In genomic region chr5:138331449-138332368, GRCh38 we compare ENCODE assay signal across 8 cellular contexts. TPM values are rescaled to one million over a fixed set of nuclear protein-coding genes. Genes with fewer than 3 reads are reported as not detected.
A peak's percentile ranks its signal among the peaks of the same experiment; 100 is the strongest.
DNase-seq lines count a peak whose midpoint lies in the region; ATAC-seq, FAIRE-seq and TF ChIP-seq lines count a peak whose summit lies in the region.

TSS of gene CDC25C (minus strand) at chr5:138331804. CDS start at chr5:138331180, 624 bp downstream.

- peak; percentile 75 for FAIRE-seq in keratinocyte (lab: Jason Lieb, UNC)

- no peaks in the 10 kb centered on the region for H3K9me1 ChIP-seq in keratinocyte (ENCODE audit: control insufficient read depth, extremely low read depth, insufficient read depth, low read length)

- no peaks in the 10 kb centered on the region for H3K36me3 ChIP-seq in keratinocyte (ENCODE audit: control insufficient read depth in 2 of 2, extremely low read depth in 1 of 2, insufficient read depth in 2 of 2, low read length in 2 of 2)

- peak within 1 kb of the TSS; percentile 40 to 92 (median 76) for H3K4me3 ChIP-seq in keratinocyte (ENCODE audit: control insufficient read depth in 2 of 3, extremely low read depth in 1 of 3, insufficient read depth in 2 of 3, low read depth in 1 of 3, low read length in 3 of 3)

- dilution Hi-C loops in keratinocyte (cut with MboI; ENCODE audit: extremely low pct_ligation_motif_present, low sequenced_read_pairs), result no loop called here

- peak within 1 kb of the TSS; percentile 86 for H3K27ac Mint-ChIP-seq in chondrocyte (ENCODE audit: unreplicated experiment)

- peaks cover 16% of the 10 kb centered on the region for H3K4me1 ChIP-seq in keratinocyte (ENCODE audit: control insufficient read depth, extremely low read depth, insufficient read depth, low read length)

- H3K4me3 Mint-ChIP-seq in chondrocyte (ENCODE audit: unreplicated experiment), result peak within 1 kb of the TSS; percentile 75

- H3K9me3 ChIP-seq in keratinocyte (ENCODE audit: control insufficient read depth, low read depth, low read length), result no peaks in the 10 kb centered on the region

- peak within 1 kb of the TSS; percentile 99 for H2AFZ ChIP-seq in keratinocyte (ENCODE audit: control insufficient read depth, low read length)

- H3K9ac ChIP-seq in keratinocyte (ENCODE audit: control insufficient read depth, extremely low read depth, insufficient read depth, low read length), result peak within 1 kb of the TSS; percentile 81

- peak within 1 kb of the TSS; percentile 71 for H3K27ac ChIP-seq in keratinocyte (ENCODE audit: control insufficient read depth, insufficient read depth, low read length)

- no peaks in the 10 kb centered on the region for H3K27me3 ChIP-seq in keratinocyte (ENCODE audit: control insufficient read depth, extremely low read depth, insufficient read depth, low read length)

- peak within 1 kb of the TSS; percentile 99 for H3K4me2 ChIP-seq in keratinocyte (ENCODE audit: control insufficient read depth, extremely low read depth, insufficient read depth, low read depth, low read length)

- H3K36me3 Mint-ChIP-seq in chondrocyte (ENCODE audit: low read depth), result no peaks in the 10 kb centered on the region

- TF ChIP-seq CTCF in chondrocyte (IDR thresholded peaks at IDR 0.05) (no peak), keratinocyte (optimal IDR thresholded peaks at IDR 0.05 in 1 of 3, IDR thresholded peaks at IDR 0.05 in 1 of 3, conservative IDR thresholded peaks at IDR 0.05 in 1 of 3; ENCODE audit: extremely low read depth in 1 of 3, insufficient read depth in 2 of 3, low read length in 3 of 3) (no peak)

- H3K79me2 ChIP-seq in keratinocyte (ENCODE audit: control insufficient read depth, insufficient read depth, low read length), result no peaks in the 10 kb centered on the region

- H4K20me1 ChIP-seq in keratinocyte (ENCODE audit: control insufficient read depth, extremely low read depth, insufficient read depth, low read length), result no peaks in the 10 kb centered on the region

- ATAC-seq in HG03432 (IDR thresholded peaks at IDR 0.05; ENCODE audit: unreplicated experiment), result peak; percentile 99

- H3K27me3 Mint-ChIP-seq in chondrocyte (ENCODE audit: low read depth), result no peaks in the 10 kb centered on the region

- peak; percentile 71 for TF ChIP-seq POLR2A in GM19193 (IDR thresholded peaks at IDR 0.05; ENCODE audit: extremely low read depth, insufficient read depth, insufficient read length)

- H3K4me1 Mint-ChIP-seq in chondrocyte (ENCODE audit: low read depth), result peaks cover 24% of the 10 kb centered on the region

- DNase-seq in Ammon's horn (ENCODE audit: low spot score) (peak; percentile 100), NCI-H460 (ENCODE audit: extremely low read depth, low read depth) (peak; percentile 99), chondrocyte (ENCODE audit: low spot score) (peak; percentile 99), keratinocyte (ENCODE audit: low read depth, low spot score) (peak; percentile 92)
- peak; percentile 95 for DNase-seq in activated CD4-positive, CD25-positive, alpha-beta regulatory T cell treated with anti-CD3 and anti-CD28 coated beads, Interleukin-2, amount 50 U/mL, for 72 hours
- peak; percentile 84 to 91 for DNase-seq in stimulated activated CD4-positive, alpha-beta T cell treated with anti-CD3 and anti-CD28 coated beads, Interleukin-15, amount 100 ng/mL, for 1 hour (ENCODE audit: low read depth in 1 of 2, low spot score in 1 of 2)

- H3K9me3 Mint-ChIP-seq in chondrocyte (ENCODE audit: low read depth), result no peaks in the 10 kb centered on the region

RNA-seq across cellular contexts. Expression of gene CDC25C, which starts in this region (rescaled TPM):
- 21.5 and 24.3 TPM in 2 replicates for total RNA-seq in NCI-H460 (2014; rRNA removed; shearing (Covaris generic))
- 19.1 and 30.4 TPM in 2 replicates for polyA plus RNA-seq in NCI-H460 (2014; cell fraction: nucleus; rRNA removed)
- 1.2 to 1.6 TPM (median 1.6 TPM) in 3 replicates for total RNA-seq in chondrocyte
- 1.4 to 4.7 TPM (median 3.1 TPM) in 3 replicates for polyA plus RNA-seq in keratinocyte
- 0.42 TPM for polyA plus RNA-seq in keratinocyte (2011; ENCODE audit: low read depth)
- polyA plus RNA-seq in keratinocyte (2011; cell fraction: cytosol; rRNA removed), result 0.94 and 1.1 TPM in 2 replicates
- 1.2 and 1.3 TPM in 2 replicates for polyA plus RNA-seq in keratinocyte (2011; cell fraction: nucleus; rRNA removed)
- 0.25 and 1.8 TPM in 2 replicates for polyA plus RNA-seq in keratinocyte (2012; ENCODE audit: low replicate concordance)
- polyA minus RNA-seq in keratinocyte, result 0.46 to 2.5 TPM (median 2.0 TPM) in 3 replicates
- polyA minus RNA-seq in keratinocyte (2011; cell fraction: cytosol; rRNA and poly(A)+ RNA removed), result not detected
- polyA minus RNA-seq in keratinocyte (2011; cell fraction: nucleus; rRNA and poly(A)+ RNA removed), result 0.32 and 1.2 TPM in 2 replicates

Comparison
In these comparisons a context has a peak if more than half of its experiments do, and no peak if none do; other contexts are left out.
1. Peak in every context shown above with its lines: DNase-seq, ATAC-seq, H3K4me3 ChIP-seq and H3K27ac ChIP-seq.